15 cellular contexts compared by ENCODE assay signal in the genomic region with DNA sequence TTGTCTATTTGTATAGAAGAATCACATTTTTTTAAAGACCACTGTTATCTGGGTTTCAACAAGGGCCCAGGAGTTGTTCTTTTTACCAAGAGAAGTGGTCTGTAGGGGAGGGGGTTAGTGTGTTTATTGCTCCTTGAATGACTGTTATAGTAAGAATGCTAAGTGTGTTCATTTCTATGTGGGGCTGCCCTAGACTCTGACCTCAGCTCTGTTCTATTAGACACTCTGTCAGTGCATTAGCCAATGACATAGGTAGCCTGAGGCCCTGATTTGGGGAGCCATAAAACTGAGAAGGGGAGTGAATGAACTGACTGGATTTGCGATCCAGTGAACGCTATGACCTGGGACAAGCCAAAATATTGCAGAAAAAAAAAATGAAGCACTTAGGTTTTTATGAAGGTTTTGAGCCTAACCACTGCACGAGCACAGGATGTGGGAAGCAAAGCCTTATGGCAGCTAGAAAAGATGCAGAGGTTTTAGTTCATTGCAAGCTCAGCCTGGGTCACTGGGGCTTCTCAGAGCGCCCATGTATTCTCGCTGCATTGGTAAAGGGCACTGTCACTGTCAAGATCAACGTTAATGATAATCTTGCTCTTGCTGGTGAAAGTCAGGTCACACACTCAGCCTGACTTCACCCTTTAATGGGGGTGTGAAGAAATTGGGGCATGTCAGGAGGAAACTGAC.
A peak's percentile ranks its signal among the peaks of the same experiment; 100 is the strongest.
DNase-seq lines count a peak whose midpoint lies in the region; ATAC-seq and TF ChIP-seq lines count a peak whose summit lies in the region.
"Had no signal": no experiment of that assay in that cellular context is flagged by ENCODE, and none has a peak within 500 bp of the region (broad histone marks: within the 10 kb centered on the region; RNA-seq: fewer than 3 reads in every experiment).

No MANE protein-coding gene starts in this region.

- H3K4me3 ChIP-seq in osteoblast (ENCODE audit: insufficient read depth, low read length): no peak overlapping the region
- H3K4me3 ChIP-seq: adrenal gland, dorsolateral prefrontal cortex, tibial nerve had no signal

- H3K79me2 ChIP-seq in osteoblast (ENCODE audit: insufficient read depth, low read length): no peaks in the 10 kb centered on the region

- H3K27ac ChIP-seq in osteoblast (ENCODE audit: low read depth, low read length): no peak overlapping the region
- H3K27ac ChIP-seq: adrenal gland, dorsolateral prefrontal cortex, tibial nerve, VCaP had no signal

- no peaks in the 10 kb centered on the region for H3K9me3 Mint-ChIP-seq in activated T-helper 1 cell treated with anti-CD3 and anti-CD28 coated beads, Interleukin-12 subunit alpha, Interleukin-12 subunit beta, Interleukin-2, Interleukin-4 antibody, amounts not matched to agents 30 ng/mL and 10 ng/mL and 1 ng/mL, durations not matched to agents 14 hours and 24 hours and 36 hours

- H2AFZ ChIP-seq in osteoblast (ENCODE audit: low read length): no peak overlapping the region

- H3K27ac Mint-ChIP-seq in activated T-helper 1 cell treated with anti-CD3 and anti-CD28 coated beads, Interleukin-12 subunit alpha, Interleukin-12 subunit beta, Interleukin-2, Interleukin-4 antibody, amounts not matched to agents 30 ng/mL and 10 ng/mL and 1 ng/mL, durations not matched to agents 14 hours and 24 hours and 36 hours: no peak overlapping the region

- H3K9me3 ChIP-seq in osteoblast (ENCODE audit: low read depth, low read length): no peaks in the 10 kb centered on the region
- H3K9me3 ChIP-seq: adrenal gland, tibial nerve had no signal

- intact Hi-C loops in activated T-helper 1 cell treated with anti-CD3 and anti-CD28 coated beads, Interleukin-12 subunit alpha, Interleukin-12 subunit beta, Interleukin-2, Interleukin-4 antibody, amounts not matched to agents 30 ng/mL and 10 ng/mL and 1 ng/mL, durations not matched to agents 14 hours and 24 hours and 36 hours (cut with micrococcal nuclease): loop anchor here (1.0 to 5.0 kb wide), 2 partner anchors 67 to 277 kb away; no protein-coding TSS in a partner anchor

- H3K4me1 ChIP-seq in osteoblast (ENCODE audit: insufficient read depth, low read length): peaks cover 12% of the 10 kb centered on the region
- H3K4me1 ChIP-seq: adrenal gland had no signal

- peaks cover 23% of the 10 kb centered on the region for H3K4me1 Mint-ChIP-seq in activated T-helper 1 cell treated with anti-CD3 and anti-CD28 coated beads, Interleukin-12 subunit alpha, Interleukin-12 subunit beta, Interleukin-2, Interleukin-4 antibody, amounts not matched to agents 30 ng/mL and 10 ng/mL and 1 ng/mL, durations not matched to agents 14 hours and 24 hours and 36 hours (ENCODE audit: low read depth)

- H3K36me3 Mint-ChIP-seq in activated T-helper 1 cell treated with anti-CD3 and anti-CD28 coated beads, Interleukin-12 subunit alpha, Interleukin-12 subunit beta, Interleukin-2, Interleukin-4 antibody, amounts not matched to agents 30 ng/mL and 10 ng/mL and 1 ng/mL, durations not matched to agents 14 hours and 24 hours and 36 hours (ENCODE audit: low read depth): peaks cover 11% of the 10 kb centered on the region

- DNase-seq in EL (peak; percentile 8), KBM-7 (peak; percentile 56), osteoblast (ENCODE audit: insufficient read length, low spot score, missing footprints) (peak; percentile 44), globus pallidus (ENCODE audit: low spot score) (no peak), AG08395 (ENCODE audit: low spot score) (no peak), hippocampal formation (lab: John Stamatoyannopoulos, UW) (no peak)
- peak; percentile 57 for DNase-seq in activated T-helper 1 cell treated with anti-CD3 and anti-CD28 coated beads, Interleukin-12 subunit alpha, Interleukin-12 subunit beta, Interleukin-2, Interleukin-4 antibody, amounts not matched to agents 30 ng/mL and 10 ng/mL and 1 ng/mL, durations not matched to agents 14 hours and 24 hours and 36 hours (ENCODE audit: low spot score)
- DNase-seq: adrenal gland, dorsolateral prefrontal cortex, NCI-H1092, NCI-H510A, right cardiac atrium had no signal

- no peaks in the 10 kb centered on the region for H4K20me1 ChIP-seq in osteoblast (ENCODE audit: insufficient read depth, low read length)

- H3K4me3 Mint-ChIP-seq in activated T-helper 1 cell treated with anti-CD3 and anti-CD28 coated beads, Interleukin-12 subunit alpha, Interleukin-12 subunit beta, Interleukin-2, Interleukin-4 antibody, amounts not matched to agents 30 ng/mL and 10 ng/mL and 1 ng/mL, durations not matched to agents 14 hours and 24 hours and 36 hours: no peak overlapping the region

- H3K36me3 ChIP-seq in osteoblast (ENCODE audit: insufficient read depth, low read length): no peaks in the 10 kb centered on the region
- H3K36me3 ChIP-seq: adrenal gland, tibial nerve had no signal

- no peaks in the 10 kb centered on the region for H3K27me3 Mint-ChIP-seq in activated T-helper 1 cell treated with anti-CD3 and anti-CD28 coated beads, Interleukin-12 subunit alpha, Interleukin-12 subunit beta, Interleukin-2, Interleukin-4 antibody, amounts not matched to agents 30 ng/mL and 10 ng/mL and 1 ng/mL, durations not matched to agents 14 hours and 24 hours and 36 hours (ENCODE audit: insufficient read depth)

- in situ Hi-C loops in KBM-7 (cut with MboI; ENCODE audit: low pct_unique_long_range_greater_than_20kb, low sequenced_read_pairs): no loop called here

- no peak for TF ChIP-seq CTCF in osteoblast (IDR thresholded peaks at IDR 0.05; ENCODE audit: extremely low read depth, low read depth, low read length)

- H3K27me3 ChIP-seq in osteoblast (ENCODE audit: insufficient read depth, low read length): peaks cover 40% of the 10 kb centered on the region
- H3K27me3 ChIP-seq: adrenal gland, tibial nerve had no signal

- H3K4me2 ChIP-seq in osteoblast (ENCODE audit: insufficient read depth, low read length): no peak overlapping the region

- ATAC-seq in GM21526 (IDR thresholded peaks at IDR 0.05; ENCODE audit: low FRiP score, unreplicated experiment): no peak

Comparison
In these comparisons a context has a peak if more than half of its experiments do, and no peak if none do; other contexts are left out.
1. DNase-seq: peak in EL (single experiment), KBM-7 (single experiment), activated T-helper 1 cell treated with anti-CD3 and anti-CD28 coated beads, Interleukin-12 subunit alpha, Interleukin-12 subunit beta, Interleukin-2, Interleukin-4 antibody, amounts not matched to agents 30 ng/mL and 10 ng/mL and 1 ng/mL, durations not matched to agents 14 hours and 24 hours and 36 hours (single experiment) and osteoblast (single experiment); none in globus pallidus (single experiment), AG08395 (single experiment) and hippocampal formation (0 of 2).